Comparison of ENCODE assay signal across 14 cellular contexts in genomic region chr6:70709826-70710225, GRCh38. TPM values are rescaled to one million over a fixed set of nuclear protein-coding genes. Genes with fewer than 3 reads are reported as not detected.
DNase-seq lines count a peak whose midpoint lies in the region; TF ChIP-seq lines count a peak whose summit lies in the region.
"Had no signal": no experiment of that assay in that cellular context is flagged by ENCODE, and none has a peak within 500 bp of the region (broad histone marks: within the 10 kb centered on the region; RNA-seq: fewer than 3 reads in every experiment).

No MANE protein-coding gene starts in this region.

- in situ Hi-C loops in GM23248 (cut with MboI): loop anchor here (5.0 kb wide), 1 partner anchor 177 kb away; no protein-coding TSS in a partner anchor

- DNase-seq in A172 (ENCODE audit: low spot score) (peak; percentile 25), GM23248 (peak; percentile 80), SK-N-SH (no peak), fibroblast of pulmonary artery (ENCODE audit: low read depth) (peak; percentile 80), SHP77 treated with DMSO at 0.1 percent for 48 hours (lab: John Stamatoyannopoulos, UW) (no peak), iPS-NIHi7 (ENCODE audit: extremely low spot score) (no peak)
- no peak for DNase-seq in stimulated activated CD4-positive, alpha-beta T cell treated with anti-CD3 and anti-CD28 coated beads, Interleukin-4, amount 100 ng/mL, for 4 hours
- no peak for DNase-seq in stimulated activated CD4-positive, alpha-beta T cell treated with anti-CD3 and anti-CD28 coated beads, Interleukin-15, amount 100 ng/mL, for 24 hours
- DNase-seq: activated CD4-positive, alpha-beta T cell treated with anti-CD3 and anti-CD28 coated beads, Interleukin-2, amount 50 U/mL, for 48 hours; hippocampal formation; NCI-H1092 treated with DMSO at 0.1 percent for 48 hours; NCI-H526 had no signal

- no peaks in the 10 kb centered on the region for H3K9me2 ChIP-seq in GM23248 (ENCODE audit: insufficient read depth)
- no peaks in the 10 kb centered on the region for H3K9me2 ChIP-seq in SK-N-SH

- WGBS in GM23248 (ENCODE audit: low coverage in 1 of 2, low lambda C conversion rate in 2 of 2, missing lambda C conversion rate in 2 of 2), 2 experiments: 55% methylated on average over 3 of the region's 3 CpGs
- 87% methylated on average over 3 of the region's 3 CpGs for WGBS in SK-N-SH (ENCODE audit: low lambda C conversion rate)

- POLR2A ChIA-PET in SK-N-SH (lab: Yijun Ruan, JAX): interaction anchor here (0.7 kb wide), 1 partner anchor 412 kb away, joined by 3 read pairs; no protein-coding TSS in a partner anchor

- no peaks in the 10 kb centered on the region for H3K9me3 ChIP-seq in GM23248 (ENCODE audit: low read depth)
- peaks cover 12% of the 10 kb centered on the region; the same call in 1 of the 2 replicates for H3K9me3 ChIP-seq in SK-N-SH
- H3K9me3 ChIP-seq: prostate gland had no signal

- H3K4me3 ChIP-seq in GM23248 (no peak overlapping the region), SK-N-SH (ENCODE audit: low read depth in 2 of 2, low read length in 1 of 2) (no peak overlapping the region), fibroblast of pulmonary artery (replicated peaks; ENCODE audit: low read depth, low read length) (no peak overlapping the region)
- H3K4me3 ChIP-seq: BLaER1 treated with 17β-estradiol and CSF1 and Interleukin-3, amounts not matched to agents 10 nM and 100 nM; prostate gland had no signal

- H2AFZ ChIP-seq in GM23248 (no peak overlapping the region), SK-N-SH (ENCODE audit: low read depth) (no peak overlapping the region)

- H3F3A ChIP-seq in GM23248 (ENCODE audit: insufficient read depth): no peaks in the 10 kb centered on the region; the same call in 1 of the 2 replicates
- H3F3A ChIP-seq in SK-N-SH (replicated peaks; ENCODE audit: insufficient read depth): no peaks in the 10 kb centered on the region

- no peak for TF ChIP-seq RAD21 in SK-N-SH (IDR thresholded peaks at IDR 0.05; ENCODE audit: low read length)

- TF ChIP-seq CTCF in SK-N-SH (IDR thresholded peaks at IDR 0.05) (no peak), fibroblast of pulmonary artery (IDR thresholded peaks at IDR 0.05; ENCODE audit: low read length, missing control alignments) (no peak)

- CTCF ChIA-PET in SK-N-SH (lab: Yijun Ruan, JAX): interaction anchor here (0.8 to 17.1 kb wide), 5 partner anchors 11 to 302 kb away, joined by 3 to 163 read pairs (median 3); no protein-coding TSS in a partner anchor

- no peak overlapping the region for H3K27ac ChIP-seq in GM23248
- no peak overlapping the region for H3K27ac ChIP-seq in SK-N-SH (ENCODE audit: low read depth in 2 of 2, low read length in 1 of 2)
- H3K27ac ChIP-seq: BLaER1 treated with 17β-estradiol and CSF1 and Interleukin-3, amounts not matched to agents 10 nM and 100 nM; prostate gland had no signal

- no peak for TF ChIP-seq EP300 in SK-N-SH (IDR thresholded peaks at IDR 0.05; ENCODE audit: borderline replicate concordance in 1 of 2, low read depth in 1 of 2, low read length in 1 of 2)

- H3K4me1 ChIP-seq in GM23248 (ENCODE audit: insufficient read depth) (peaks cover 10% of the 10 kb centered on the region), SK-N-SH (ENCODE audit: control insufficient read depth in 1 of 2, insufficient read depth in 2 of 2, low read depth in 1 of 2, low read length in 1 of 2) (no peaks in the 10 kb centered on the region)
- H3K4me1 ChIP-seq: prostate gland had no signal

- H3K36me3 ChIP-seq in GM23248 (ENCODE audit: low read depth) (no peaks in the 10 kb centered on the region), SK-N-SH (replicated peaks in 1 of 2; ENCODE audit: control insufficient read depth in 1 of 2, insufficient read depth in 2 of 2, low read length in 1 of 2) (peaks cover 0 to 6% of the 10 kb centered on the region in 2 experiments)
- H3K36me3 ChIP-seq: prostate gland had no signal

- H3K27me3 ChIP-seq in GM23248 (replicated peaks; ENCODE audit: insufficient read depth): no peaks in the 10 kb centered on the region
- H3K27me3 ChIP-seq in SK-N-SH (ENCODE audit: insufficient read depth): no peaks in the 10 kb centered on the region
- H3K27me3 ChIP-seq: BLaER1 treated with 17β-estradiol and CSF1 and Interleukin-3, amounts not matched to agents 10 nM and 100 nM had no signal

- H3K9ac ChIP-seq in GM23248 (no peak overlapping the region), SK-N-SH (no peak overlapping the region)
- H3K9ac ChIP-seq: BLaER1 treated with 17β-estradiol and CSF1 and Interleukin-3, amounts not matched to agents 10 nM and 100 nM had no signal

- H4K20me1 ChIP-seq in GM23248 (ENCODE audit: insufficient read depth) (peaks cover 10% of the 10 kb centered on the region), SK-N-SH (ENCODE audit: insufficient read depth) (0 out of 2 replicates have a peak, but pooled peaks cover 4% of the 10 kb centered on the region)

- H3K4me2 ChIP-seq in GM23248 (ENCODE audit: unreplicated experiment) (no peak overlapping the region), SK-N-SH (no peak overlapping the region)

- H3K79me2 ChIP-seq in GM23248 (ENCODE audit: insufficient read depth): peaks cover 89% of the 10 kb centered on the region
- H3K79me2 ChIP-seq in SK-N-SH (ENCODE audit: insufficient read depth): peaks cover 47% of the 10 kb centered on the region

TF ChIP-seq in SK-N-SH, 30 proteins besides CTCF, POLR2A, EP300 and RAD21:
- 0 out of 2 replicates have a peak, but pooled peaks have one; percentile 10 for TF ChIP-seq FOSL2 (IDR thresholded peaks at IDR 0.05; ENCODE audit: borderline replicate concordance, low read depth)
- TF ChIP-seq, protein P1, sequence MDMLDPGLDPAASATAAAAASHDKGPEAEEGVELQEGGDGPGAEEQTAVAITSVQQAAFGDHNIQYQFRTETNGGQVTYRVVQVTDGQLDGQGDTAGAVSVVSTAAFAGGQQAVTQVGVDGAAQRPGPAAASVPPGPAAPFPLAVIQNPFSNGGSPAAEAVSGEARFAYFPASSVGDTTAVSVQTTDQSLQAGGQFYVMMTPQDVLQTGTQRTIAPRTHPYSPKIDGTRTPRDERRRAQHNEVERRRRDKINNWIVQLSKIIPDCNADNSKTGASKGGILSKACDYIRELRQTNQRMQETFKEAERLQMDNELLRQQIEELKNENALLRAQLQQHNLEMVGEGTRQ (IDR thresholded peaks at IDR 0.05; ENCODE audit: borderline replicate concordance, low read depth, low read length): no peak
TF ChIP-seq in SK-N-SH: peak in this region for 1.

RNA-seq across cellular contexts. Expression of gene SMAP1, which starts 42.1 kb away (rescaled TPM):
- 22.3 and 24.7 TPM in 2 replicates for total RNA-seq in A172 (2014; rRNA removed; shearing (Covaris generic))
- 13.7 and 18.4 TPM in 2 replicates for total RNA-seq in GM23248 (2014; rRNA removed; shearing (Covaris generic))
- 18.0 and 20.1 TPM in 2 replicates for polyA plus RNA-seq in GM23248 (2016; fragmentation: Nextera tagmentation; extraction: Ambion mirVana)
- 11.9 and 12.6 TPM in 2 replicates for polyA plus RNA-seq in SK-N-SH (2012; rRNA removed)
- 14.3 and 15.3 TPM in 2 replicates for polyA plus RNA-seq in SK-N-SH (2012; cell fraction: cytosol; rRNA removed)
- polyA plus RNA-seq in SK-N-SH (2012; cell fraction: nucleus; rRNA removed): 12.9 and 14.2 TPM in 2 replicates

Comparison
In these comparisons a context has a peak if more than half of its experiments do, and no peak if none do; other contexts are left out.
1. DNase-seq: peak in A172 (single experiment), GM23248 (single experiment) and fibroblast of pulmonary artery (single experiment); none in SK-N-SH (single experiment), stimulated activated CD4-positive, alpha-beta T cell treated with anti-CD3 and anti-CD28 coated beads, Interleukin-4, amount 100 ng/mL, for 4 hours (0 of 2), stimulated activated CD4-positive, alpha-beta T cell treated with anti-CD3 and anti-CD28 coated beads, Interleukin-15, amount 100 ng/mL, for 24 hours (single experiment), SHP77 treated with DMSO at 0.1 percent for 48 hours (single experiment) and iPS-NIHi7 (single experiment).